18 cellular contexts compared by ENCODE assay signal in the genomic region with DNA sequence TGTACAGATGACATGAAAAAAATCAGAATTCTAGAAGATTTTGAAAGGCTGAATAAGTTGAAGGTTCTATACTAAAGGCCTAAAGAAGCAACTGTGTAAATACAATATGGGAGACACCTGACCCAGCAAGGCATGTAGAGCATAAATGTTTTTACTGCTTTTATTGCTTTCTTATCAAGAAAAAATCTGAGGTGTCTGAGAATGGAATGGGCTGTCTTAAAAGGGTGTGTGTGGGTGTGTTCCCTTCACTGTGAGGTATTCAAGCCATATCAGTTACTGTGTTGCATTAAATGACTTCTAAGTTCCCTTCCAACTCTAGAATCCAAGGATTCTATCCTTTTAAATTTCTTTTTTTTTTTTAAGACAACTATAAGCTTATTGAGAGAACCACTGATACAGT. TPM values are rescaled to one million over a fixed set of nuclear protein-coding genes. Genes with fewer than 3 reads are reported as not detected.
DNase-seq lines count a peak whose midpoint lies in the region; ATAC-seq and TF ChIP-seq lines count a peak whose summit lies in the region.
"Had no signal": no experiment of that assay in that cellular context is flagged by ENCODE, and none has a peak within 500 bp of the region (broad histone marks: within the 10 kb centered on the region; RNA-seq: fewer than 3 reads in every experiment).

No MANE protein-coding gene starts in this region.

- H3K4me3 ChIP-seq in DOHH2 (ENCODE audit: low read length), result peak overlapping the region; percentile 73
- no peak overlapping the region for H3K4me3 ChIP-seq in Loucy (ENCODE audit: low read length, poor library complexity, severe bottlenecking)
- H3K4me3 ChIP-seq in colonic mucosa, result no peak overlapping the region
- H3K4me3 ChIP-seq: right lobe of liver had no signal

- H3K9me2 ChIP-seq in DOHH2 (replicated peaks; ENCODE audit: control insufficient read depth, low read length) (no peaks in the 10 kb centered on the region), Loucy (replicated peaks; ENCODE audit: low read depth, low read length) (no peaks in the 10 kb centered on the region)

- peaks cover 100% of the 10 kb centered on the region for H3K79me2 ChIP-seq in DOHH2 (ENCODE audit: control insufficient read depth, low read length)
- H3K79me2 ChIP-seq in Loucy (ENCODE audit: insufficient read depth, low read length), result peaks cover 83% of the 10 kb centered on the region

- no peak for ATAC-seq in GM21515 (IDR thresholded peaks at IDR 0.05; ENCODE audit: unreplicated experiment)
- ATAC-seq: left lobe of liver, right lobe of liver had no signal

- H3K27ac ChIP-seq in DOHH2 (ENCODE audit: low read depth, low read length) (peak overlapping the region; percentile 97), colonic mucosa (peak overlapping the region; percentile 67)
- H3K27ac ChIP-seq: right lobe of liver had no signal

- no peak overlapping the region for H2AFZ ChIP-seq in Loucy (ENCODE audit: low read length)

- H3F3A ChIP-seq in DOHH2 (ENCODE audit: control insufficient read depth, insufficient read depth) (peaks cover 27% of the 10 kb centered on the region), Loucy (ENCODE audit: low read depth) (no peaks in the 10 kb centered on the region; the same call in 1 of the 2 replicates)

- H3K27me3 ChIP-seq in DOHH2 (ENCODE audit: control insufficient read depth, low read length) (no peaks in the 10 kb centered on the region), Loucy (ENCODE audit: insufficient read depth, low read length, poor library complexity, severe bottlenecking) (no peaks in the 10 kb centered on the region), colonic mucosa (no peaks in the 10 kb centered on the region)
- H3K27me3 ChIP-seq: right lobe of liver had no signal

- intact Hi-C loops in colonic mucosa (cut with DNase I), result no loop called here

- H4K20me1 ChIP-seq in DOHH2 (ENCODE audit: control insufficient read depth, insufficient read depth, low read depth, low read length) (peaks cover 4% of the 10 kb centered on the region; the same call in 1 of the 2 replicates), Loucy (ENCODE audit: insufficient read depth, low read length, poor library complexity, severe bottlenecking) (peaks cover 55% of the 10 kb centered on the region)

- no peaks in the 10 kb centered on the region for H3K9me3 ChIP-seq in DOHH2 (ENCODE audit: control insufficient read depth, insufficient read depth, low read length)
- H3K9me3 ChIP-seq in Loucy (ENCODE audit: insufficient read depth, low read depth, low read length), result no peaks in the 10 kb centered on the region
- no peaks in the 10 kb centered on the region for H3K9me3 ChIP-seq in colonic mucosa
- H3K9me3 ChIP-seq: right lobe of liver had no signal

- H3K9ac ChIP-seq in Loucy (ENCODE audit: low read depth, low read length, poor library complexity, severe bottlenecking), result no peak overlapping the region
- peak overlapping the region in 1 of 2 donors; percentile 41 for H3K9ac ChIP-seq in colonic mucosa (ENCODE audit: low read depth in 2 of 2, low read length in 2 of 2)

- H3K4me1 ChIP-seq in DOHH2 (ENCODE audit: control insufficient read depth, low read length) (peaks cover 100% of the 10 kb centered on the region), Loucy (ENCODE audit: insufficient read depth, low read length, poor library complexity, severe bottlenecking) (peaks cover 84% of the 10 kb centered on the region), colonic mucosa (peaks cover 11% of the 10 kb centered on the region)
- H3K4me1 ChIP-seq: right lobe of liver had no signal

- DNase-seq in colonic mucosa (peak; percentile 53), renal cortical epithelial cell (ENCODE audit: low read depth) (peak; percentile 19), AG20443 (ENCODE audit: low spot score) (no peak), GM19238 (ENCODE audit: insufficient read length, low spot score) (no peak)
- DNase-seq in stimulated activated CD4-positive, alpha-beta T cell treated with anti-CD3 and anti-CD28 coated beads, Interleukin-4, amount 100 ng/mL, for 24 hours, result no peak
- DNase-seq: activated CD4-positive, alpha-beta T cell treated with anti-CD3 and anti-CD28 coated beads, Interleukin-2, amount 10 ng/mL, durations not matched to agents 24 days and 14 days; activated gamma-delta T cell treated with Interleukin-2 at 50 U/mL for 16 hours; effector memory CD4-positive, alpha-beta T cell; HCEC 1CT; KBM-7; NCI-H1092 treated with DMSO at 0.1 percent for 48 hours; NCI-H2081 treated with DMSO at 0.1 percent for 48 hours; nucleus accumbens; right lobe of liver had no signal

- H3K36me3 ChIP-seq in DOHH2 (ENCODE audit: control insufficient read depth, low read length) (peaks cover 44% of the 10 kb centered on the region), Loucy (ENCODE audit: insufficient read depth, low read length) (no peaks in the 10 kb centered on the region), colonic mucosa (no peaks in the 10 kb centered on the region)
- H3K36me3 ChIP-seq: right lobe of liver had no signal

- peak overlapping the region; percentile 85 for H3K4me2 ChIP-seq in DOHH2 (ENCODE audit: low read length)
- peak overlapping the region; percentile 7 for H3K4me2 ChIP-seq in Loucy (ENCODE audit: low read depth, low read length, poor library complexity, severe bottlenecking)

- TF ChIP-seq CTCF in DOHH2 (IDR thresholded peaks at IDR 0.05; ENCODE audit: low read depth, low read length, poor library complexity, severe bottlenecking) (no peak), Loucy (conservative IDR thresholded peaks at IDR 0.05; ENCODE audit: low read length) (no peak), colonic mucosa (IDR thresholded peaks at IDR 0.05) (no peak)

RNA-seq across cellular contexts. Expression of a gene that starts 15.8 kb away (rescaled TPM):
- total RNA-seq in colonic mucosa (10 to 100 TPM; 19.1 to 34.0 TPM), renal cortical epithelial cell (4.0 and 38.4 TPM in 2 replicates)

Comparison
In these comparisons a context has a peak if more than half of its experiments do, and no peak if none do; other contexts are left out.
1. DNase-seq: peak in colonic mucosa (single experiment) and renal cortical epithelial cell (single experiment); none in AG20443 (single experiment), stimulated activated CD4-positive, alpha-beta T cell treated with anti-CD3 and anti-CD28 coated beads, Interleukin-4, amount 100 ng/mL, for 24 hours (single experiment) and GM19238 (single experiment).